1 cellular context compared by ENCODE assay signal in genomic region chr3:150503402-150504099, GRCh38.
TF ChIP-seq lines count a peak whose summit lies in the region.

No MANE protein-coding gene starts in this region.

TF ChIP-seq in H1, 55 proteins besides CTCF, POLR2A, EP300 and RAD21:
- TF ChIP-seq MAX (IDR thresholded peaks at IDR 0.05) (no peak), TAF7 (optimal IDR thresholded peaks at IDR 0.05; ENCODE audit: borderline replicate concordance, low read depth, low read length) (no peak), BCL11A (IDR thresholded peaks at IDR 0.05; ENCODE audit: low read depth in 2 of 2, low read length in 2 of 2) (no peak), RNF2 (IDR thresholded peaks at IDR 0.05; ENCODE audit: borderline replicate concordance, low read depth, low read length, missing control alignments, poor library complexity, severe bottlenecking) (no peak), USF2 (IDR thresholded peaks at IDR 0.05; ENCODE audit: low read length) (no peak), RXRA (IDR thresholded peaks at IDR 0.05; ENCODE audit: insufficient read depth, low read depth, low read length) (no peak), SP1 (IDR thresholded peaks at IDR 0.05; ENCODE audit: low read depth, low read length) (no peak), RBBP5 (IDR thresholded peaks at IDR 0.05; ENCODE audit: borderline replicate concordance, low read depth, low read length) (no peak), JUND (IDR thresholded peaks at IDR 0.05; ENCODE audit: low read length) (no peak), BACH1 (IDR thresholded peaks at IDR 0.05; ENCODE audit: low read length) (no peak), CEBPB (IDR thresholded peaks at IDR 0.05; ENCODE audit: low read depth, low read length) (no peak), YY1 (IDR thresholded peaks at IDR 0.05; ENCODE audit: low read depth, low read length) (no peak), SAP30 (IDR thresholded peaks at IDR 0.05; ENCODE audit: insufficient read depth, insufficient replicate concordance, low read length) (no peak), SP4 (IDR thresholded peaks at IDR 0.05; ENCODE audit: low read length) (no peak), MAFK (IDR thresholded peaks at IDR 0.05; ENCODE audit: low read depth, low read length) (no peak), EZH2 (IDR thresholded peaks at IDR 0.05; ENCODE audit: low read depth, low read length, severe bottlenecking) (no peak)
